17 cellular contexts compared by ENCODE assay signal in genomic region chr6:34151321-34152041, GRCh38. TPM values are rescaled to one million over a fixed set of nuclear protein-coding genes. Genes with fewer than 3 reads are reported as not detected.
DNase-seq lines count a peak whose midpoint lies in the region; ATAC-seq, FAIRE-seq and TF ChIP-seq lines count a peak whose summit lies in the region.
"Had no signal": no experiment of that assay in that cellular context is flagged by ENCODE, and none has a peak within 500 bp of the region (broad histone marks: within the 10 kb centered on the region; RNA-seq: fewer than 3 reads in every experiment).

No MANE protein-coding gene starts in this region.

- no peak for ATAC-seq in HG02763 (IDR thresholded peaks at IDR 0.05; ENCODE audit: unreplicated experiment)
- ATAC-seq: body of pancreas had no signal

- H2AFZ ChIP-seq in osteoblast (ENCODE audit: low read length) = no peak overlapping the region
- H2AFZ ChIP-seq: GM23248 had no signal

- FAIRE-seq in bronchial epithelial cell (lab: Jason Lieb, UNC) = no peak

- H3K9me3 ChIP-seq in osteoblast (ENCODE audit: low read depth, low read length) = no peaks in the 10 kb centered on the region
- H3K9me3 ChIP-seq: body of pancreas, stomach had no signal

- no peak overlapping the region for H3K27ac ChIP-seq in osteoblast (ENCODE audit: low read depth, low read length)
- H3K27ac ChIP-seq: body of pancreas, GM23248, stomach had no signal

- H3K27me3 Mint-ChIP-seq in HFFc6 (ENCODE audit: insufficient read depth) (peaks cover 36% of the 10 kb centered on the region), CD14-positive monocyte (ENCODE audit: low read depth in 3 of 3) (peaks cover 53 to 94% (median 78%) of the 10 kb centered on the region in 3 donors)

- no peak overlapping the region for H3K4me3 Mint-ChIP-seq in HFFc6
- peak overlapping the region in 1 of 2 donors; percentile 44 for H3K4me3 Mint-ChIP-seq in CD14-positive monocyte

- intact Hi-C loops in CD14-positive monocyte (cut with micrococcal nuclease) = loop anchor here (5.0 to 10.0 kb wide), 2 partner anchors 94 to 377 kb away; no protein-coding TSS in a partner anchor

- no peaks in the 10 kb centered on the region for H3K36me3 ChIP-seq in bronchial epithelial cell (ENCODE audit: control insufficient read depth, insufficient read depth, low read length)
- H3K36me3 ChIP-seq in osteoblast (ENCODE audit: insufficient read depth, low read length) = no peaks in the 10 kb centered on the region
- H3K36me3 ChIP-seq: stomach had no signal

- H4K20me1 ChIP-seq in osteoblast (ENCODE audit: insufficient read depth, low read length) = no peaks in the 10 kb centered on the region

- H3K27ac Mint-ChIP-seq in HFFc6 (no peak overlapping the region), CD14-positive monocyte (no peak overlapping the region)

- H3K4me2 ChIP-seq in osteoblast (ENCODE audit: insufficient read depth, low read length) = no peak overlapping the region

- no peaks in the 10 kb centered on the region for H3K79me2 ChIP-seq in osteoblast (ENCODE audit: insufficient read depth, low read length)

- TF ChIP-seq CTCF in HFFc6 (IDR thresholded peaks at IDR 0.05) (peak; percentile 23; the same call in 1 of the 2 replicates), bronchial epithelial cell (IDR thresholded peaks at IDR 0.05; ENCODE audit: insufficient read depth, low read length, severe bottlenecking) (peak; percentile 25), osteoblast (IDR thresholded peaks at IDR 0.05; ENCODE audit: extremely low read depth, low read depth, low read length) (no peak), CD14-positive monocyte (IDR thresholded peaks at IDR 0.05) (no peak)

- peak; percentile 15 for DNase-seq in NCI-H345 (lab: John Stamatoyannopoulos, UW)
- no peak for DNase-seq in NCI-H345 treated with DMSO at 0.1 percent for 48 hours (lab: John Stamatoyannopoulos, UW; ENCODE audit: unreplicated experiment)
- DNase-seq in HFFc6 = no peak
- no peak for DNase-seq in bronchial epithelial cell (ENCODE audit: low read depth)
- DNase-seq in osteoblast (ENCODE audit: insufficient read length, low spot score, missing footprints) = peak; percentile 60
- no peak for DNase-seq in NCI-H2081 treated with DMSO at 0.1 percent for 48 hours (lab: John Stamatoyannopoulos, UW)
- no peak for DNase-seq in CD14-positive monocyte (ENCODE audit: low spot score)
- DNase-seq: activated CD8-positive, alpha-beta memory T cell treated with anti-CD3 and anti-CD28 coated beads for 24 hours; activated naive CD4-positive, alpha-beta T cell treated with Interleukin-2 at 50 U/mL for 16 hours; body of pancreas; effector memory CD4-positive, alpha-beta T cell; GM23248; KG1; mammary epithelial cell; NCI-H187 treated with DMSO at 0.1 percent for 48 hours; stomach had no signal

- H3K36me3 Mint-ChIP-seq in HFFc6 (ENCODE audit: low read depth) = no peaks in the 10 kb centered on the region
- peaks cover 0 to 3% of the 10 kb centered on the region in 2 donors for H3K36me3 Mint-ChIP-seq in CD14-positive monocyte

- H3K9me3 Mint-ChIP-seq in HFFc6 (no peaks in the 10 kb centered on the region), CD14-positive monocyte (peaks cover 0 to 4% (median 1%) of the 10 kb centered on the region in 7 donors)

- H3K4me3 ChIP-seq in bronchial epithelial cell (ENCODE audit: low read depth, low read length) (no peak overlapping the region), osteoblast (ENCODE audit: insufficient read depth, low read length) (no peak overlapping the region)
- H3K4me3 ChIP-seq: body of pancreas, GM23248, stomach had no signal

- H3K4me1 Mint-ChIP-seq in HFFc6 (ENCODE audit: low read depth) (peaks cover 6% of the 10 kb centered on the region), CD14-positive monocyte (peaks cover 4% of the 10 kb centered on the region)

- no peaks in the 10 kb centered on the region for H3K4me1 ChIP-seq in osteoblast (ENCODE audit: insufficient read depth, low read length)

- peaks cover 22% of the 10 kb centered on the region for H3K27me3 ChIP-seq in bronchial epithelial cell (ENCODE audit: control insufficient read depth, insufficient read depth, low read length)
- H3K27me3 ChIP-seq in osteoblast (ENCODE audit: insufficient read depth, low read length) = peaks cover 46% of the 10 kb centered on the region

RNA-seq across cellular contexts. Expression of gene GRM4, which starts 5.6 kb away (rescaled TPM):
- total RNA-seq in HFFc6 (2021; fragmentation: NEBNext Ultra II Directional; extraction: Animal tissue kit (Norgen Biotek cat#: 25700)) = under 1 TPM in 2 of 6 experiments, not detected in 4; 0.12 to 0.14 TPM
- total RNA-seq in bronchial epithelial cell (under 0.01 TPM in 1 of 2 replicates, not detected in the other), osteoblast (0.36 TPM in 1 of 2 replicates, not detected in the other)
- polyA plus RNA-seq in CD14-positive monocyte = not detected
- polyA plus RNA-seq: mammary epithelial cell, stomach had no signal

Comparison
In these comparisons a context has a peak if more than half of its experiments do, and no peak if none do; other contexts are left out.
1. DNase-seq: peak in NCI-H345 (single experiment) and osteoblast (single experiment); none in NCI-H345 treated with DMSO at 0.1 percent for 48 hours (single experiment), HFFc6 (single experiment), bronchial epithelial cell (single experiment), NCI-H2081 treated with DMSO at 0.1 percent for 48 hours (single experiment) and CD14-positive monocyte (single experiment).
2. CTCF ChIP-seq: peak in HFFc6 (single experiment) and bronchial epithelial cell (single experiment); none in osteoblast (single experiment) and CD14-positive monocyte (single experiment).